Comparison of ENCODE assay signal across 23 cellular contexts in genomic region chr3:160105902-160106584, GRCh38.
DNase-seq lines count a peak whose midpoint lies in the region; ATAC-seq and TF ChIP-seq lines count a peak whose summit lies in the region.
"Had no signal": no experiment of that assay in that cellular context is flagged by ENCODE, and none has a peak within 500 bp of the region (broad histone marks: within the 10 kb centered on the region; RNA-seq: fewer than 3 reads in every experiment).

No MANE protein-coding gene starts in this region.

- TF ChIP-seq POLR2A in GM18505 (IDR thresholded peaks at IDR 0.05; ENCODE audit: borderline replicate concordance, extremely low read depth, insufficient read depth, insufficient read length) = no peak

- H3K27ac Mint-ChIP-seq in nephron progenitor cell = peak overlapping the region; percentile 23
- H3K27ac Mint-ChIP-seq: activated B cell treated with CpG ODN at 0.5 μM for 24 hours; CD8-positive, alpha-beta T cell; stimulated activated naive CD8-positive, alpha-beta T cell treated with anti-CD3 and anti-CD28 coated beads, Interleukin-15, Interleukin-2, amounts not matched to agents 100 ng/mL and 50 ng/mL, for 24 hours; T-helper 2 cell treated with Interferon-gamma antibody and Interleukin-4, amounts not matched to agents 5 μg/mL and 100 μg/mL, for 36 hours had no signal

- DNase-seq in NOMO-1 treated with dmso at 0.1 percent for 144 hours (lab: John Stamatoyannopoulos, UW; ENCODE audit: unreplicated experiment) (peak; percentile 58), nephron progenitor cell (no peak), superior temporal gyrus (ENCODE audit: extremely low spot score) (no peak), islet precursor cell (no peak), NCI-H2196 (lab: John Stamatoyannopoulos, UW; ENCODE audit: unreplicated experiment) (no peak)
- DNase-seq: activated B cell treated with CpG ODN at 0.5 μM for 24 hours; activated CD4-positive, alpha-beta T cell treated with anti-CD3 and anti-CD28 coated beads, Interleukin-2, amount 50 U/mL, for 48 hours; activated naive CD4-positive, alpha-beta T cell treated with Interleukin-2 at 50 U/mL for 16 hours; body of pancreas; CD8-positive, alpha-beta T cell; DMS 273 treated with DMSO at 0.1 percent for 48 hours; left ventricle myocardium inferior; NCI-H1105 treated with DMSO at 0.1 percent for 48 hours; NCI-H2029 treated with DMSO at 0.1 percent for 48 hours; NCI-H2227 treated with DMSO at 0.1 percent for 48 hours; psoas muscle; stimulated activated CD4-positive, alpha-beta T cell treated with anti-CD3 and anti-CD28 coated beads, Interleukin-15, amount 100 ng/mL, for 24 hours had no signal

- H3K27me3 Mint-ChIP-seq in nephron progenitor cell (ENCODE audit: low read depth, poor library complexity) = peaks cover 13% of the 10 kb centered on the region
- H3K27me3 Mint-ChIP-seq: activated B cell treated with CpG ODN at 0.5 μM for 24 hours had no signal

- TF ChIP-seq CTCF in nephron progenitor cell (IDR thresholded peaks at IDR 0.05) = no peak

- H3K4me1 Mint-ChIP-seq in nephron progenitor cell = peaks cover 17% of the 10 kb centered on the region

- ATAC-seq in GM18505 (IDR thresholded peaks at IDR 0.05; ENCODE audit: unreplicated experiment) = peak; percentile 66
- peak; percentile 54 for ATAC-seq in HG02885 (IDR thresholded peaks at IDR 0.05; ENCODE audit: poor library complexity, unreplicated experiment)
- ATAC-seq in GM18517 (IDR thresholded peaks at IDR 0.05; ENCODE audit: unreplicated experiment) = no peak
- ATAC-seq: body of pancreas; CD8-positive, alpha-beta T cell; psoas muscle; SK-N-SH treated with all-trans-retinoic acid at 6 μM for 48 hours had no signal

- no peaks in the 10 kb centered on the region for H3K36me3 Mint-ChIP-seq in nephron progenitor cell (ENCODE audit: low read depth)
- H3K36me3 Mint-ChIP-seq: CD8-positive, alpha-beta T cell had no signal

- peaks cover 11% of the 10 kb centered on the region for H3K9me3 Mint-ChIP-seq in nephron progenitor cell
- H3K9me3 Mint-ChIP-seq: activated B cell treated with CpG ODN at 0.5 μM for 24 hours; CD8-positive, alpha-beta T cell; stimulated activated naive CD8-positive, alpha-beta T cell treated with anti-CD3 and anti-CD28 coated beads, Interleukin-15, Interleukin-2, amounts not matched to agents 100 ng/mL and 50 ng/mL, for 24 hours; T-helper 2 cell treated with Interferon-gamma antibody and Interleukin-4, amounts not matched to agents 5 μg/mL and 100 μg/mL, for 36 hours had no signal

- H3K4me3 Mint-ChIP-seq in nephron progenitor cell = no peak overlapping the region
- H3K4me3 Mint-ChIP-seq: activated B cell treated with CpG ODN at 0.5 μM for 24 hours; CD8-positive, alpha-beta T cell; stimulated activated naive CD8-positive, alpha-beta T cell treated with anti-CD3 and anti-CD28 coated beads, Interleukin-15, Interleukin-2, amounts not matched to agents 100 ng/mL and 50 ng/mL, for 24 hours; T-helper 2 cell treated with Interferon-gamma antibody and Interleukin-4, amounts not matched to agents 5 μg/mL and 100 μg/mL, for 36 hours had no signal
